Comparison of ENCODE assay signal across 8 cellular contexts in the genomic region with DNA sequence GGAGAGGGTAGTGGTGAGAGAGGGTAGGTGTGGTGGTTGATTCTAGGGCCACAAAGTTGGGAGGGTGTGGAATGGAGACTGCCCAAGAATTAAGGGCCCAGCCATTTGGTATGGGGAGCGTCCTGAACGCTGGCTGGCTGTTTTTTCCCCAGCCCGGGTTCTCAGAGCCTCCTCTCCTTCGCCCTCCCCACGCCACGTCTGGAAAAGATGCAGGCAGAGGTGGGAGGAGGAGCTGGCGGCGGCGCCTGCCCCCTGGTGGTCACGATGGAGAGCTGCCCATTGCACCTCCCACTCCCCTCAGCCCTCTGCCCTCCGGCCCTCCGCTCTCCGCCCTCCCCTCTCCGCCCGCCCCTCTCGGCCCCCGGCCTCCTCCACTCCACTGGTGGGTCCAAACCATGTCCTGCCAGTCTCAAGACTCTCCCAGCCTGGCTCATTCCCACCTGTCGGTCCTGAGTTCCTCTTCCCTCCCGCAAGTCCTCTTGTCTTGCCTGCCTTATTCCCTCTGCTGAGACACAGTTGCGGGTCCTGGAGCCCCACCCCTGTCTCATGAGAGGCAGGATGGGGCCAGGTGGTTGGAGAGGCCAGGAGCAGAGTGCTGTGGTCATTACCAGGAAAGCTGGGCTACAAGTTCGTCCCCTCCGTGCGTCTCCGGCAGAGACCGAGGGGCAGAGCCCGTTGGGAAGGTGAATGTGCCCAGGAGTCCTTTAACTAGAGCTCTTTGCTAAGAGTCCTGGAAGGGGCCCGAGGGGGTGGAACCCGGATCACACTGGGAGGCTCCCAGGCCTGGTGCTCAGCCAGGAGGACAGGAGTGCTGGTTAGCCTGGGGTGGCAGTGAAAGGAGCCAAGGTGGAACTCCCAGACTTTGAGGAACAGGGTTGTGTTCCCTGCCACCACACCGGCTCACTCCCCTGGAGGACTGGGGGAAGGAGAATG. TPM values are rescaled to one million over a fixed set of nuclear protein-coding genes. Genes with fewer than 3 reads are reported as not detected.
DNase-seq lines count a peak whose midpoint lies in the region; ATAC-seq and TF ChIP-seq lines count a peak whose summit lies in the region.

No MANE protein-coding gene starts in this region.

- in situ Hi-C loops in astrocyte of the cerebellum (cut with HindIII; ENCODE audit: low sequenced_read_pairs), result no loop called here

- H3K4me3 ChIP-seq in astrocyte of the cerebellum (ENCODE audit: low read depth, low read length), result no peak overlapping the region

- H3K27ac Mint-ChIP-seq in T-helper 17 cell, result peak overlapping the region; percentile 39

- TF ChIP-seq CTCF in astrocyte of the cerebellum (IDR thresholded peaks at IDR 0.05; ENCODE audit: low read depth, low read length, missing control alignments), result peak; percentile 78

- peaks cover 4% of the 10 kb centered on the region for H3K4me1 Mint-ChIP-seq in T-helper 17 cell

- peak; percentile 18 for DNase-seq in NK-92 treated with Interleukin-12 subunit alpha and Interleukin-12 subunit beta, amount 100 ng/mL, for 24 hours (lab: John Stamatoyannopoulos, UW)
- DNase-seq in NK-92 (lab: John Stamatoyannopoulos, UW; ENCODE audit: unreplicated experiment), result no peak
- DNase-seq in NCI-H1417 (lab: John Stamatoyannopoulos, UW), result peak; percentile 78 to 87 (median 78)
- peak; percentile 38 to 63 (median 52) for DNase-seq in T-helper 17 cell
- DNase-seq in astrocyte of the cerebellum (ENCODE audit: low read depth), result no peak
- peak; percentile 94 for DNase-seq in hepatic stellate cell (ENCODE audit: low spot score)
- peak; percentile 86 for DNase-seq in retina

- ATAC-seq in T-helper 17 cell (peak; percentile 86), GM21360 (IDR thresholded peaks at IDR 0.05; ENCODE audit: unreplicated experiment) (no peak)

- H3K36me3 Mint-ChIP-seq in T-helper 17 cell (ENCODE audit: low read depth), result no peaks in the 10 kb centered on the region

- peak overlapping the region; percentile 47 for H3K4me3 Mint-ChIP-seq in T-helper 17 cell

- no peaks in the 10 kb centered on the region for H3K27me3 Mint-ChIP-seq in T-helper 17 cell

- no peaks in the 10 kb centered on the region for H3K9me3 ChIP-seq in T-helper 17 cell (ENCODE audit: control insufficient read depth, low read length, poor library complexity, severe bottlenecking)

RNA-seq across cellular contexts. Expression of a gene that starts 22.6 kb away (rescaled TPM):
- 10 to 100 TPM in 1 of 2 donors, 1 to 10 TPM in 1; 8.9 to 12.7 TPM for total RNA-seq in T-helper 17 cell

RNA-seq across cellular contexts. Expression of a gene that starts 36.9 kb away (rescaled TPM):
- total RNA-seq in T-helper 17 cell, result not detected

RNA-seq across cellular contexts. Expression of a gene that starts 56.3 kb away (rescaled TPM):
- total RNA-seq in T-helper 17 cell, result 1 to 10 TPM; 1.3 to 6.3 TPM

Comparison
In these comparisons a context has a peak if more than half of its experiments do, and no peak if none do; other contexts are left out.
1. DNase-seq: peak in NK-92 treated with Interleukin-12 subunit alpha and Interleukin-12 subunit beta, amount 100 ng/mL, for 24 hours (single experiment), NCI-H1417 (3 of 3), T-helper 17 cell (3 of 3), hepatic stellate cell (single experiment) and retina (single experiment); none in NK-92 (single experiment) and astrocyte of the cerebellum (single experiment).